In genomic region chr16:23842137-23842600, GRCh38 we compare ENCODE assay signal across 1 cellular context.
A peak's percentile ranks its signal among the peaks of the same experiment; 100 is the strongest.
TF ChIP-seq lines count a peak whose summit lies in the region.

No MANE protein-coding gene starts in this region.

TF ChIP-seq in GM12878, 131 proteins besides CTCF, POLR2A, EP300 and RAD21 (continued from another document and continues in another):
- no peak for TF ChIP-seq PRDM15 (CRISPR knock-in tag; IDR thresholded peaks at IDR 0.05)
- no peak for TF ChIP-seq LARP7 (IDR thresholded peaks at IDR 0.05)
- peak; percentile 95 for TF ChIP-seq SKIL (IDR thresholded peaks at IDR 0.05; ENCODE audit: low read depth, poor library complexity, severe bottlenecking)
- peak; percentile 95 for TF ChIP-seq NFIC (IDR thresholded peaks at IDR 0.05; ENCODE audit: low read depth, low read length)
- TF ChIP-seq CHD1 (IDR thresholded peaks at IDR 0.05; ENCODE audit: low read depth, low read length) = peak; percentile 81; the same call in 1 of the 2 replicates
- no peak for TF ChIP-seq ZNF274 (IDR thresholded peaks at IDR 0.05; ENCODE audit: insufficient read depth, insufficient read length)
- TF ChIP-seq HDGF (IDR thresholded peaks at IDR 0.05) = no peak
- TF ChIP-seq GABPA (IDR thresholded peaks at IDR 0.05; ENCODE audit: low read depth) = peak; percentile 68; the same call in 1 of the 2 replicates
- TF ChIP-seq MXI1 (IDR thresholded peaks at IDR 0.05; ENCODE audit: low read depth, low read length) = 0 out of 2 replicates have a peak, but pooled peaks have one; percentile 57
- TF ChIP-seq YY1 (IDR thresholded peaks at IDR 0.05; ENCODE audit: low read depth, low read length) = peak; percentile 52; the same call in 1 of the 2 replicates
- peak; percentile 78 for TF ChIP-seq MLLT1 (IDR thresholded peaks at IDR 0.05)
- TF ChIP-seq SIN3A (IDR thresholded peaks at IDR 0.05; ENCODE audit: low read depth, low read length) = no peak
- no peak for TF ChIP-seq STAT1 (conservative IDR thresholded peaks at IDR 0.05)
- peak; percentile 97; the same call in 1 of the 2 replicates for TF ChIP-seq STAT3 (IDR thresholded peaks at IDR 0.05; ENCODE audit: low read depth, low read length)
- TF ChIP-seq MTA3 (IDR thresholded peaks at IDR 0.05; ENCODE audit: borderline replicate concordance, low read length) = peak; percentile 92
- TF ChIP-seq SRF (IDR thresholded peaks at IDR 0.05; ENCODE audit: low read depth in 2 of 2, low read length in 2 of 2) = peak in 1 of 2 experiments; percentile 73; a peak in 1 of 4 replicates
- TF ChIP-seq CREB1 (IDR thresholded peaks at IDR 0.05; ENCODE audit: low read depth) = peak; percentile 71
- TF ChIP-seq BACH1 (IDR thresholded peaks at IDR 0.05; ENCODE audit: borderline replicate concordance) = peak; percentile 83; the same call in 1 of the 2 replicates
- peak; percentile 80 for TF ChIP-seq MEF2B (IDR thresholded peaks at IDR 0.05; ENCODE audit: partially characterized antibody, poor library complexity, severe bottlenecking)
- peak; percentile 91 for TF ChIP-seq NBN (IDR thresholded peaks at IDR 0.05)
- peak; percentile 52; the same call in 1 of the 2 replicates for TF ChIP-seq SREBF1 (IDR thresholded peaks at IDR 0.05; ENCODE audit: low read length)
- TF ChIP-seq FOS (IDR thresholded peaks at IDR 0.05; ENCODE audit: borderline replicate concordance, extremely low read depth, insufficient read length) = no peak
- no peak for TF ChIP-seq PBX3 (IDR thresholded peaks at IDR 0.05; ENCODE audit: insufficient replicate concordance, low read depth, low read length)
- TF ChIP-seq IKZF1 (conservative IDR thresholded peaks at IDR 0.05) = peak; percentile 85
- TF ChIP-seq MAX (IDR thresholded peaks at IDR 0.05; ENCODE audit: low read depth, low read length) = no peak
- TF ChIP-seq DPF2 (IDR thresholded peaks at IDR 0.05) = peak; percentile 97
- no peak for TF ChIP-seq ASH2L (IDR thresholded peaks at IDR 0.05; ENCODE audit: borderline replicate concordance, low read depth)
- TF ChIP-seq MYC (IDR thresholded peaks at IDR 0.05; ENCODE audit: insufficient read depth, insufficient read length, insufficient replicate concordance, low read length, severe bottlenecking) = no peak
- TF ChIP-seq TBL1XR1 (IDR thresholded peaks at IDR 0.05; ENCODE audit: low read depth, low read length) = peak; percentile 91
- peak; percentile 59 for TF ChIP-seq RELA (IDR thresholded peaks at IDR 0.05; ENCODE audit: borderline replicate concordance, partially characterized antibody)
- peak; percentile 57 for TF ChIP-seq NKRF (conservative IDR thresholded peaks at IDR 0.05)
- TF ChIP-seq IRF4 (IDR thresholded peaks at IDR 0.05; ENCODE audit: low read depth, low read length) = peak; percentile 99
- TF ChIP-seq ETV6 (conservative IDR thresholded peaks at IDR 0.05 in 1 of 2, IDR thresholded peaks at IDR 0.05 in 1 of 2; ENCODE audit: borderline replicate concordance in 1 of 2, low read depth in 1 of 2) = peak in 1 of 2 experiments; percentile 96; a peak in 2 of 4 replicates
- peak; percentile 84; the same call in 2 of the 3 replicates for TF ChIP-seq POU2F2 (IDR thresholded peaks at IDR 0.05; ENCODE audit: borderline replicate concordance, low read depth, low read length)
- no peak for TF ChIP-seq EZH2 (IDR thresholded peaks at IDR 0.05; ENCODE audit: borderline replicate concordance, control insufficient read depth, low read depth, low read length)
- peak; percentile 94 for TF ChIP-seq CUX1 (IDR thresholded peaks at IDR 0.05; ENCODE audit: insufficient replicate concordance, low read depth, low read length)
- no peak for TF ChIP-seq HSF1 (IDR thresholded peaks at IDR 0.05; ENCODE audit: low read depth, low read length)
- TF ChIP-seq SMC3 (IDR thresholded peaks at IDR 0.05; ENCODE audit: borderline replicate concordance, low read length) = peak; percentile 33; the same call in 1 of the 2 replicates
